1 cellular context compared by ENCODE assay signal in genomic region chr16:27901956-27902355, GRCh38.
TF ChIP-seq lines count a peak whose summit lies in the region.

No MANE protein-coding gene starts in this region.

TF ChIP-seq in H1, 55 proteins besides CTCF, POLR2A, EP300 and RAD21:
- TF ChIP-seq TAF1 (IDR thresholded peaks at IDR 0.05; ENCODE audit: low read depth, low read length) = no peak
- TF ChIP-seq CBX8 (IDR thresholded peaks at IDR 0.05; ENCODE audit: borderline replicate concordance, low read depth, low read length) = no peak
- no peak for TF ChIP-seq ASH2L (IDR thresholded peaks at IDR 0.05; ENCODE audit: low read length)
- TF ChIP-seq SAP30 (IDR thresholded peaks at IDR 0.05; ENCODE audit: insufficient read depth, insufficient replicate concordance, low read length) = no peak
- no peak for TF ChIP-seq CHD1 (IDR thresholded peaks at IDR 0.05; ENCODE audit: low read depth, low read length)
- TF ChIP-seq KDM4A (IDR thresholded peaks at IDR 0.05; ENCODE audit: low read depth, low read length, severe bottlenecking) = no peak
- TF ChIP-seq SUZ12 (IDR thresholded peaks at IDR 0.05; ENCODE audit: low read length) = no peak
- TF ChIP-seq RXRA (IDR thresholded peaks at IDR 0.05; ENCODE audit: insufficient read depth, low read depth, low read length) = no peak
- TF ChIP-seq E2F6 (IDR thresholded peaks at IDR 0.05) = no peak
- no peak for TF ChIP-seq GABPA (IDR thresholded peaks at IDR 0.05; ENCODE audit: borderline replicate concordance, insufficient read depth, low read length)
- no peak for TF ChIP-seq HDAC2 (IDR thresholded peaks at IDR 0.05; ENCODE audit: borderline replicate concordance in 1 of 2, low read depth in 2 of 2, low read length in 2 of 2)
